ENCODE assay signal across 8 cellular contexts in the genomic region with DNA sequence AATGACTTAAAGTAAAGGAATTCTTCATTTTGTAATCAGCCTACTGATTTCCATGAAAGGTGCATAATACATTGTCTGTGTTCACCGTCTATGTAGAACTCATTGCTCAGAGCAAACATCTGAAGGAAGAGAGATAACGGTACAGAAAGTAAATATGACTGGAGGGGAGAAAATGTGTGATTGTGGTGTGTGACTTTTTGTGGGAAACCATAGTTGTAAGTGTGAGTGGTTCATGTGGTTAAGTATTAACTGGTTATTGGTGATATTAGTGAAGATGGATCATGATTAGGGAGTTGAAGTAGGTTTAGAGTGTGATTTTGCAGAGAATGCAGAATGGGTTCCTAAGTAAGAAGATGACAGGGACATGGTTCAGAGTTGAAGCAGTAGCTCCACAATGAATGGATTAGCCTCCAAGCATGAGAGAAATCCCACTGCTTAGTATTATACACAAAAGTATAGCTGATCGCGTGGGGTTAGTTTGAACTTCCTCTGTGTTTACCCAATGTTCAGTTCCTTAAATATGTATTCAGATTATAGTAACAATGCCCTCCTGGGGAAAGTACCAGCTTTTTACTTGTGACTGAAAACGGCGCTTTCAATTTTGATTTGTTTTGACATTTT.
DNase-seq lines count a peak whose midpoint lies in the region; ATAC-seq and TF ChIP-seq lines count a peak whose summit lies in the region.

No MANE protein-coding gene starts in this region.

- H3K27ac ChIP-seq in right atrium auricular region, result no peak overlapping the region

- peak overlapping the region; percentile 0 to 73 (median 50) for H3K27ac Mint-ChIP-seq in immature natural killer cell

- peaks cover 0 to 3% (median 1%) of the 10 kb centered on the region in 3 donors for H3K27me3 Mint-ChIP-seq in immature natural killer cell (ENCODE audit: low read depth in 3 of 3)

- H3K9me3 ChIP-seq in right atrium auricular region, result no peaks in the 10 kb centered on the region

- H3K4me3 ChIP-seq in right atrium auricular region, result no peak overlapping the region

- TF ChIP-seq CTCF in right atrium auricular region (IDR thresholded peaks at IDR 0.05), result no peak

- H3K4me3 Mint-ChIP-seq in immature natural killer cell, result peak overlapping the region; percentile 37 to 66 (median 59)

- ATAC-seq in GM18498 (IDR thresholded peaks at IDR 0.05; ENCODE audit: unreplicated experiment), result peak; percentile 94
- ATAC-seq in GM21360 (IDR thresholded peaks at IDR 0.05; ENCODE audit: unreplicated experiment), result peak; percentile 96
- peak; percentile 81 for ATAC-seq in HG03280 (IDR thresholded peaks at IDR 0.05; ENCODE audit: unreplicated experiment)

- H3K4me1 Mint-ChIP-seq in immature natural killer cell, result peaks cover 67 to 89% of the 10 kb centered on the region in 2 donors

- H3K9me3 Mint-ChIP-seq in immature natural killer cell, result no peaks in the 10 kb centered on the region

- DNase-seq in immature natural killer cell (peak; percentile 16 to 18 (median 16)), pons (ENCODE audit: low spot score) (no peak), HCEC 1CT (no peak), right atrium auricular region (ENCODE audit: low spot score) (no peak), GOT3 (lab: John Stamatoyannopoulos, UW) (no peak)

- no peaks in the 10 kb centered on the region for H3K36me3 ChIP-seq in right atrium auricular region

- H3K27me3 ChIP-seq in right atrium auricular region, result no peaks in the 10 kb centered on the region

- H3K4me1 ChIP-seq in right atrium auricular region, result peaks cover 0 to 5% of the 10 kb centered on the region in 2 donors

- H3K36me3 Mint-ChIP-seq in immature natural killer cell, result peaks cover 0 to 9% (median 4%) of the 10 kb centered on the region in 3 donors

Comparison
In these comparisons a context has a peak if more than half of its experiments do, and no peak if none do; other contexts are left out.
1. DNase-seq: peak in immature natural killer cell (3 of 3); none in pons (single experiment), HCEC 1CT (single experiment), right atrium auricular region (single experiment) and GOT3 (single experiment).
2. Peak in every context shown above with its lines, with median percentiles within 50 percentile points of each other: ATAC-seq.